In genomic region chr18:79970419-79971133, GRCh38 we compare ENCODE assay signal across 13 cellular contexts. TPM values are rescaled to one million over a fixed set of nuclear protein-coding genes. Genes with fewer than 3 reads are reported as not detected.
DNase-seq lines count a peak whose midpoint lies in the region; ATAC-seq and TF ChIP-seq lines count a peak whose summit lies in the region.
"Had no signal": no experiment of that assay in that cellular context is flagged by ENCODE, and none has a peak within 500 bp of the region (broad histone marks: within the 10 kb centered on the region; RNA-seq: fewer than 3 reads in every experiment).

No MANE protein-coding gene starts in this region.

- intact Hi-C loops in posterior vena cava (cut with DNase I), result no loop called here

- POLR2A ChIA-PET in HEK293 (lab: Yijun Ruan, JAX), result no interaction called here

- no peaks in the 10 kb centered on the region for H3K27me3 Mint-ChIP-seq in activated naive CD8-positive, alpha-beta T cell treated with anti-CD3 and anti-CD28 coated beads for 36 hours
- H3K27me3 Mint-ChIP-seq in activated naive CD8-positive, alpha-beta T cell treated with anti-CD3 and anti-CD28 coated beads, Interleukin-2, amount 50 U/mL, for 24 hours, result no peaks in the 10 kb centered on the region
- H3K27me3 Mint-ChIP-seq in immature natural killer cell (ENCODE audit: low read depth in 3 of 3), result peaks cover 1 to 5% (median 4%) of the 10 kb centered on the region in 3 donors

- H3K36me3 ChIP-seq in HEK293 (ENCODE audit: control insufficient read depth in 2 of 2, insufficient read depth in 1 of 2, low read length in 2 of 2), result peaks cover 35 to 61% of the 10 kb centered on the region in 2 experiments

- no peak overlapping the region for H3K27ac ChIP-seq in HEK293 (ENCODE audit: extremely low read depth, low read depth, low read length)
- H3K27ac ChIP-seq: BLaER1, GM23248 had no signal

- H3K4me3 Mint-ChIP-seq in activated naive CD8-positive, alpha-beta T cell treated with anti-CD3 and anti-CD28 coated beads for 36 hours, result no peak overlapping the region
- H3K4me3 Mint-ChIP-seq in activated naive CD8-positive, alpha-beta T cell treated with anti-CD3 and anti-CD28 coated beads, Interleukin-2, amount 50 U/mL, for 24 hours, result no peak overlapping the region
- H3K4me3 Mint-ChIP-seq in immature natural killer cell, result no peak overlapping the region

- CTCF ChIA-PET in HEK293 (lab: Yijun Ruan, JAX), result interaction anchor here (0.6 kb wide), 1 partner anchor 15 kb away, joined by 4 read pairs; no protein-coding TSS in a partner anchor

- H3K4me3 ChIP-seq in HEK293 (ENCODE audit: low read depth, low read length), result no peak overlapping the region
- H3K4me3 ChIP-seq: BLaER1, GM23248 had no signal

- H3K27ac Mint-ChIP-seq in activated naive CD8-positive, alpha-beta T cell treated with anti-CD3 and anti-CD28 coated beads for 36 hours, result peak overlapping the region; percentile 12
- H3K27ac Mint-ChIP-seq in activated naive CD8-positive, alpha-beta T cell treated with anti-CD3 and anti-CD28 coated beads, Interleukin-2, amount 50 U/mL, for 24 hours, result no peak overlapping the region
- peak overlapping the region in 4 of 6 donors; percentile 5 to 91 (median 52) for H3K27ac Mint-ChIP-seq in immature natural killer cell

- no peak for TF ChIP-seq CTCF in HEK293 (tag by site-specific recombination; IDR thresholded peaks at IDR 0.05)

- peaks cover 22% of the 10 kb centered on the region for H3K36me3 Mint-ChIP-seq in activated naive CD8-positive, alpha-beta T cell treated with anti-CD3 and anti-CD28 coated beads for 36 hours
- peaks cover 33% of the 10 kb centered on the region for H3K36me3 Mint-ChIP-seq in activated naive CD8-positive, alpha-beta T cell treated with anti-CD3 and anti-CD28 coated beads, Interleukin-2, amount 50 U/mL, for 24 hours (ENCODE audit: low read depth)
- H3K36me3 Mint-ChIP-seq in immature natural killer cell, result peaks cover 14 to 31% (median 17%) of the 10 kb centered on the region in 3 donors

- no peak for DNase-seq in activated naive CD8-positive, alpha-beta T cell treated with anti-CD3 and anti-CD28 coated beads for 36 hours
- no peak for DNase-seq in activated naive CD8-positive, alpha-beta T cell treated with anti-CD3 and anti-CD28 coated beads, Interleukin-2, amount 50 U/mL, for 24 hours
- DNase-seq in immature natural killer cell (no peak), posterior vena cava (ENCODE audit: low spot score) (peak; percentile 40), occipital lobe (lab: John Stamatoyannopoulos, UW) (no peak)
- DNase-seq: 8988T, AML-193, DMS 273 treated with DMSO at 0.1 percent for 48 hours, GM23248 had no signal

- no peak for ATAC-seq in activated naive CD8-positive, alpha-beta T cell treated with anti-CD3 and anti-CD28 coated beads, Interleukin-2, amount 50 U/mL, for 24 hours
- ATAC-seq in GM18873 (IDR thresholded peaks at IDR 0.05; ENCODE audit: low FRiP score, unreplicated experiment) (no peak), GM18511 (IDR thresholded peaks at IDR 0.05; ENCODE audit: unreplicated experiment) (no peak)

- H3K4me1 Mint-ChIP-seq in activated naive CD8-positive, alpha-beta T cell treated with anti-CD3 and anti-CD28 coated beads for 36 hours, result peaks cover 3% of the 10 kb centered on the region
- peaks cover 3% of the 10 kb centered on the region for H3K4me1 Mint-ChIP-seq in activated naive CD8-positive, alpha-beta T cell treated with anti-CD3 and anti-CD28 coated beads, Interleukin-2, amount 50 U/mL, for 24 hours
- peaks cover 30 to 38% of the 10 kb centered on the region in 2 donors for H3K4me1 Mint-ChIP-seq in immature natural killer cell

- H3K9me3 Mint-ChIP-seq in activated naive CD8-positive, alpha-beta T cell treated with anti-CD3 and anti-CD28 coated beads for 36 hours, result no peaks in the 10 kb centered on the region
- no peaks in the 10 kb centered on the region for H3K9me3 Mint-ChIP-seq in activated naive CD8-positive, alpha-beta T cell treated with anti-CD3 and anti-CD28 coated beads, Interleukin-2, amount 50 U/mL, for 24 hours
- no peaks in the 10 kb centered on the region for H3K9me3 Mint-ChIP-seq in immature natural killer cell

- no peaks in the 10 kb centered on the region for H3K9me3 ChIP-seq in HEK293 (ENCODE audit: control insufficient read depth, insufficient read depth, low read depth, low read length)
- H3K9me3 ChIP-seq: BLaER1 had no signal

- peaks cover 2% of the 10 kb centered on the region; the same call in 1 of the 2 replicates for H3K4me1 ChIP-seq in HEK293 (ENCODE audit: control insufficient read depth, insufficient read depth, low read length)

TF ChIP-seq in HEK293, 187 proteins besides CTCF, POLR2A, EP300 and RAD21:
- TF ChIP-seq ZNF155 (tag by site-specific recombination; IDR thresholded peaks at IDR 0.05), result no peak
- TF ChIP-seq ZNF133 (tag by site-specific recombination; IDR thresholded peaks at IDR 0.05), result peak; percentile 97
TF ChIP-seq in HEK293: peak in this region for 1.

RNA-seq across cellular contexts. Expression of gene HSBP1L1, which starts 6.1 kb away (rescaled TPM):
- total RNA-seq in activated naive CD8-positive, alpha-beta T cell treated with anti-CD3 and anti-CD28 coated beads for 36 hours, result 10 to 100 TPM; 11.2 to 14.5 TPM
- 10 to 100 TPM in 1 of 3 donors, 1 to 10 TPM in 2; 4.2 to 11.8 (median 9.8) TPM for polyA plus RNA-seq in immature natural killer cell
- total RNA-seq in posterior vena cava (1 to 10 TPM; 3.9 to 5.9 TPM), occipital lobe (2.5 TPM)

RNA-seq across cellular contexts. Expression of gene TXNL4A, which starts 17.8 kb away (rescaled TPM):
- 100 to 1,000 TPM; 230 to 241 TPM for total RNA-seq in activated naive CD8-positive, alpha-beta T cell treated with anti-CD3 and anti-CD28 coated beads for 36 hours
- polyA plus RNA-seq in immature natural killer cell, result 100 to 1,000 TPM; 209 to 330 (median 248) TPM
- total RNA-seq in posterior vena cava (10 to 100 TPM; 65.8 to 79.0 TPM), occipital lobe (36.7 TPM)

RNA-seq across cellular contexts. Expression of gene SLC66A2, which starts 19.1 kb away (rescaled TPM):
- total RNA-seq in activated naive CD8-positive, alpha-beta T cell treated with anti-CD3 and anti-CD28 coated beads for 36 hours, result 10 to 100 TPM; 30.0 to 30.2 TPM
- polyA plus RNA-seq in immature natural killer cell, result 10 to 100 TPM in 2 of 3 donors, 1 to 10 TPM in 1; 9.0 to 16.5 (median 11.8) TPM
- 10 to 100 TPM; 32.0 to 36.8 TPM for total RNA-seq in posterior vena cava
- 31.0 TPM for total RNA-seq in occipital lobe
